Comparison of ENCODE assay signal across 35 cellular contexts in genomic region chr9:81506941-81507864, GRCh38.
"Had no signal": no experiment of that assay in that cellular context is flagged by ENCODE, and none has a peak within 500 bp of the region (broad histone marks: within the 10 kb centered on the region; RNA-seq: fewer than 3 reads in every experiment).

No MANE protein-coding gene starts in this region.

- H3K9me3 Mint-ChIP-seq: activated B cell treated with CpG ODN at 0.5 μM for 24 hours; activated CD8-positive, alpha-beta T cell treated with anti-CD3 and anti-CD28 coated beads for 36 hours; activated naive CD4-positive, alpha-beta T cell treated with anti-CD3 and anti-CD28 coated beads for 36 hours; activated naive CD4-positive, alpha-beta T cell treated with anti-CD3 and anti-CD28 coated beads, Interleukin-2, amount 50 U/mL, for 24 hours; activated naive CD8-positive, alpha-beta T cell treated with anti-CD3 and anti-CD28 coated beads for 36 hours had no signal

- FAIRE-seq: endometrium, endothelial cell of umbilical vein had no signal

- H3K9me3 ChIP-seq: adrenal gland, ascending aorta, breast epithelium, colonic mucosa, esophagus squamous epithelium, gastroesophageal sphincter had no signal

- H3K4me3 ChIP-seq: adrenal gland, ascending aorta, breast epithelium, cardiac muscle cell, colonic mucosa, esophagus squamous epithelium, gastroesophageal sphincter had no signal

- H3K4me3 Mint-ChIP-seq: activated B cell treated with CpG ODN at 0.5 μM for 24 hours; activated CD8-positive, alpha-beta T cell treated with anti-CD3 and anti-CD28 coated beads for 36 hours; activated naive CD4-positive, alpha-beta T cell treated with anti-CD3 and anti-CD28 coated beads for 36 hours; activated naive CD4-positive, alpha-beta T cell treated with anti-CD3 and anti-CD28 coated beads, Interleukin-2, amount 50 U/mL, for 24 hours; activated naive CD8-positive, alpha-beta T cell treated with anti-CD3 and anti-CD28 coated beads for 36 hours; activated naive CD8-positive, alpha-beta T cell treated with anti-CD3 and anti-CD28 coated beads, Interleukin-2, amount 50 U/mL, for 24 hours; activated T-cell treated with anti-CD3 and anti-CD28 coated beads, Interleukin-2, amount 50 U/mL, for 4 hours; activated T-helper 17 cell treated with anti-CD3 and anti-CD28 coated beads, Interleukin-2, amount 50 U/mL, for 72 hours; brain; T-helper 17 cell; T-helper 2 cell treated with Interferon-gamma antibody and Interleukin-4, amounts not matched to agents 5 μg/mL and 100 μg/mL, for 36 hours had no signal

- ATAC-seq: activated CD4-positive, CD25-positive, alpha-beta regulatory T cell treated with anti-CD3 and anti-CD28 coated beads, Interleukin-2, amount 50 U/mL, for 24 hours; activated CD8-positive, alpha-beta T cell treated with anti-CD3 and anti-CD28 coated beads for 36 hours; activated naive CD8-positive, alpha-beta T cell treated with anti-CD3 and anti-CD28 coated beads, Interleukin-2, amount 50 U/mL, for 24 hours; activated T-cell treated with anti-CD3 and anti-CD28 coated beads, Interleukin-2, amount 50 U/mL, for 4 hours; activated T-helper 17 cell treated with anti-CD3 and anti-CD28 coated beads, Interleukin-2, amount 50 U/mL, for 72 hours; gastroesophageal sphincter; T-helper 17 cell had no signal

- H3K27me3 ChIP-seq: adrenal gland, ascending aorta, breast epithelium, cardiac muscle cell, colonic mucosa, esophagus squamous epithelium, gastroesophageal sphincter had no signal

- DNase-seq: activated B cell treated with CpG ODN at 0.5 μM for 24 hours; activated CD4-positive, alpha-beta T cell treated with anti-CD3 and anti-CD28 coated beads for 48 hours; activated CD4-positive, alpha-beta T cell treated with anti-CD3 and anti-CD28 coated beads, Interleukin-2, amount 50 U/mL, for 1 hour; activated CD4-positive, alpha-beta T cell treated with anti-CD3 and anti-CD28 coated beads, Interleukin-2, amount 50 U/mL, for 48 hours; activated CD8-positive, alpha-beta memory T cell treated with anti-CD3 and anti-CD28 coated beads for 24 hours; activated CD8-positive, alpha-beta T cell treated with anti-CD3 and anti-CD28 coated beads for 36 hours; activated effector memory CD4-positive, alpha-beta T cell treated with anti-CD3 and anti-CD28 coated beads, Interleukin-2, amount 50 U/mL, for 16 hours; activated naive CD4-positive, alpha-beta T cell treated with anti-CD3 and anti-CD28 coated beads for 36 hours; activated naive CD8-positive, alpha-beta T cell treated with anti-CD3 and anti-CD28 coated beads for 36 hours; activated naive CD8-positive, alpha-beta T cell treated with anti-CD3 and anti-CD28 coated beads, Interleukin-2, amount 50 U/mL, for 24 hours; activated T-cell treated with anti-CD3 and anti-CD28 coated beads, Interleukin-2, amount 50 U/mL, for 4 hours; adrenal gland; amygdala; central memory CD4-positive, alpha-beta T cell; cerebellar nuclear complex; colonic mucosa; effector CD8-positive, alpha-beta T cell; esophagus squamous epithelium; foreskin melanocyte; T-helper 1 cell; T-helper 17 cell; T1000; WERI-Rb-1 had no signal

- H3K36me3 ChIP-seq: adrenal gland, ascending aorta, breast epithelium, cardiac muscle cell, colonic mucosa, esophagus squamous epithelium, gastroesophageal sphincter, WERI-Rb-1 had no signal

- H3K27ac ChIP-seq: adrenal gland, ascending aorta, breast epithelium, cardiac muscle cell, colonic mucosa, epithelial cell of prostate, esophagus squamous epithelium, gastroesophageal sphincter, WERI-Rb-1 had no signal

- H3K4me1 ChIP-seq: adrenal gland, ascending aorta, breast epithelium, colonic mucosa, esophagus squamous epithelium, gastroesophageal sphincter had no signal

- H3K27me3 Mint-ChIP-seq: activated CD8-positive, alpha-beta T cell treated with anti-CD3 and anti-CD28 coated beads for 36 hours; activated naive CD4-positive, alpha-beta T cell treated with anti-CD3 and anti-CD28 coated beads, Interleukin-2, amount 50 U/mL, for 24 hours; activated T-helper 17 cell treated with anti-CD3 and anti-CD28 coated beads, Interleukin-2, amount 50 U/mL, for 72 hours; T-helper 17 cell had no signal

- H3K27ac Mint-ChIP-seq: activated B cell treated with CpG ODN at 0.5 μM for 24 hours; activated CD8-positive, alpha-beta T cell treated with anti-CD3 and anti-CD28 coated beads for 36 hours; activated naive CD4-positive, alpha-beta T cell treated with anti-CD3 and anti-CD28 coated beads for 36 hours; activated naive CD4-positive, alpha-beta T cell treated with anti-CD3 and anti-CD28 coated beads, Interleukin-2, amount 50 U/mL, for 24 hours; activated naive CD8-positive, alpha-beta T cell treated with anti-CD3 and anti-CD28 coated beads for 36 hours; activated naive CD8-positive, alpha-beta T cell treated with anti-CD3 and anti-CD28 coated beads, Interleukin-2, amount 50 U/mL, for 24 hours; activated T-helper 17 cell treated with anti-CD3 and anti-CD28 coated beads, Interleukin-2, amount 50 U/mL, for 72 hours; brain; T-helper 17 cell; T-helper 2 cell treated with Interferon-gamma antibody and Interleukin-4, amounts not matched to agents 5 μg/mL and 100 μg/mL, for 36 hours had no signal

- H3K4me1 Mint-ChIP-seq: activated naive CD4-positive, alpha-beta T cell treated with anti-CD3 and anti-CD28 coated beads, Interleukin-2, amount 50 U/mL, for 24 hours; activated naive CD8-positive, alpha-beta T cell treated with anti-CD3 and anti-CD28 coated beads for 36 hours; activated naive CD8-positive, alpha-beta T cell treated with anti-CD3 and anti-CD28 coated beads, Interleukin-2, amount 50 U/mL, for 24 hours; activated T-helper 17 cell treated with anti-CD3 and anti-CD28 coated beads, Interleukin-2, amount 50 U/mL, for 72 hours; brain; T-helper 17 cell had no signal
